ENCODE assay signal across 13 cellular contexts in the genomic region with DNA sequence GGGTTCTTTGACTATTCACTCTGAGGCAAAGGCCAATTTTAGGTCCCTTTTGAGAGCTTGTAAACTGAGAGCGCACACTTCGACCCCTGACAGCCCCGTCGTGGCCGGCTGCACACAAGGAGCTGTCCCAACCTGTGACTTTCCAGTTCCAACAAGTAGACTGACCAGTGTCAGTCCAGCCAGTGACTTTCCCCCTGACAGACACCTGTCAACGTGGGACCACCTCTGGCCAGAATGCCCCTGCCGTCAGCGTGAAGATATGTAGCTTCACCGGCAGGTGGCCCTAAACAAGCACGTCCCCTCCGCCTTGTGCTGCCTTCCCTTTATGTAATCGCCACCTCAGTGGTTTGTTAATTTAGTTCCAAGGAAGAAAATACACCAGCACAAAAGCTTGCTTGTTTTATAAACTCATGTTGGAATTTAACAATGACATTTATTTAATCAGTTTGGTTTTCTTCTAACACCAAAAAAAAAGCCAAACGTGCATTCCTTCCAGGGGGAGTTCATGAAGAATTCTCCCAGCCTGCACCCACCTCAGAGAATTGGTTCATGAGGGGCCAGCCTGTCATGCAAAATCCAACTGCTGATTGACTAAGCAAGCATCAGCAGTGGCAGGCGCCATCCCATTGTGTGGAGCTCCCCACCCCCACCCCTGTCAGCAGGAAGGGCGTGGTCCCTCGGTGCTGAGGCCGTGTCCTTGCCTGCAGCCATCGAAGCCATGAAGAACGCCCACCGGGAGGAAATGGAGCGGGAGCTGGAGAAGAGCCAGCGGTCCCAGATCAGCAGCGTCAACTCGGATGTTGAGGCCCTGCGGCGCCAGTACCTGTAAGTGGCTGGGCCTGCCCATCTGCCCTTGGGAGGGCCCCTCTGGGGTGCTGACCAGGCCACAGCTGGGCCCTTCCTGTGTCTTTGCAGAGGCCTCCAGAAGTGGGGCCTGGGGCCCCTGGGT. TPM values are rescaled to one million over a fixed set of nuclear protein-coding genes. Genes with fewer than 3 reads are reported as not detected.
DNase-seq lines count a peak whose midpoint lies in the region; ATAC-seq and TF ChIP-seq lines count a peak whose summit lies in the region.
"Had no signal": no experiment of that assay in that cellular context is flagged by ENCODE, and none has a peak within 500 bp of the region (broad histone marks: within the 10 kb centered on the region; RNA-seq: fewer than 3 reads in every experiment).

No MANE protein-coding gene starts in this region.

- peaks cover 93% of the 10 kb centered on the region for H3K36me3 ChIP-seq in BLaER1
- H3K36me3 ChIP-seq in HAP-1 (replicated peaks), result peaks cover 42% of the 10 kb centered on the region
- H3K36me3 ChIP-seq in testis (ENCODE audit: low read depth, missing control alignments), result no peaks in the 10 kb centered on the region

- peaks cover 87% of the 10 kb centered on the region for H3K4me1 ChIP-seq in BLaER1
- peaks cover 4% of the 10 kb centered on the region; the same call in 1 of the 2 replicates for H3K4me1 ChIP-seq in HAP-1
- no peaks in the 10 kb centered on the region for H3K4me1 ChIP-seq in testis

- no peak overlapping the region for H3K4me3 Mint-ChIP-seq in central memory CD8-positive, alpha-beta T cell
- H3K4me3 Mint-ChIP-seq: B cell, HFFc6 had no signal

- no peak for ATAC-seq in central memory CD8-positive, alpha-beta T cell (replicated peaks; ENCODE audit: extremely low read depth, poor library complexity, severe bottlenecking)

- H3K4me1 Mint-ChIP-seq in central memory CD8-positive, alpha-beta T cell, result peaks cover 26% of the 10 kb centered on the region

- H3K27ac Mint-ChIP-seq in central memory CD8-positive, alpha-beta T cell (ENCODE audit: low read depth), result peak overlapping the region; percentile 64

- no peak for TF ChIP-seq POLR2A in testis (IDR thresholded peaks at IDR 0.05)

- H3K27me3 Mint-ChIP-seq in central memory CD8-positive, alpha-beta T cell, result no peaks in the 10 kb centered on the region
- H3K27me3 Mint-ChIP-seq: B cell had no signal

- peaks cover 99% of the 10 kb centered on the region for H4K20me1 ChIP-seq in BLaER1

- TF ChIP-seq CTCF in testis (IDR thresholded peaks at IDR 0.05), result no peak

- H3K9ac ChIP-seq in BLaER1, result no peak overlapping the region

- intact Hi-C loops in testis (cut with DNase I; ENCODE audit: low total_unique reads), result no loop called here

- no peaks in the 10 kb centered on the region for H3K9me3 Mint-ChIP-seq in central memory CD8-positive, alpha-beta T cell
- H3K9me3 Mint-ChIP-seq: HFFc6 had no signal

- H3K9me3 ChIP-seq in BLaER1 (no peaks in the 10 kb centered on the region), HAP-1 (no peaks in the 10 kb centered on the region), testis (no peaks in the 10 kb centered on the region)
- H3K9me3 ChIP-seq: esophagus muscularis mucosa had no signal

- 85% methylated on average over 16 to 24 of the region's 26 CpGs for WGBS in testis, 2 donors

- in situ Hi-C loops in HAP-1 (cut with MboI; ENCODE audit: low sequenced_read_pairs), result loop anchor here (10.0 kb wide), 1 partner anchor 57 kb away; no protein-coding TSS in a partner anchor
- in situ Hi-C loops in KBM-7 (cut with MboI; ENCODE audit: low pct_unique_long_range_greater_than_20kb, low sequenced_read_pairs), result no loop called here

- peak overlapping the region; percentile 84 for H3K4me2 ChIP-seq in BLaER1

- H3K27ac ChIP-seq in BLaER1 (no peak overlapping the region; the same call in 1 of the 2 replicates), testis (no peak overlapping the region)
- H3K27ac ChIP-seq: esophagus muscularis mucosa had no signal

- H3K27me3 ChIP-seq in BLaER1, result no peaks in the 10 kb centered on the region
- H3K27me3 ChIP-seq in HAP-1 (ENCODE audit: low read depth), result no peaks in the 10 kb centered on the region
- no peaks in the 10 kb centered on the region for H3K27me3 ChIP-seq in testis
- H3K27me3 ChIP-seq: esophagus muscularis mucosa had no signal

- DNase-seq in HAP-1 (ENCODE audit: low spot score in 2 of 2) (peak; percentile 33 to 78), left kidney (ENCODE audit: low read depth, low spot score) (peak; percentile 32), testis (no peak), KBM-7 (no peak), germinal center (ENCODE audit: low spot score) (no peak), HuH-7.5 (ENCODE audit: low spot score) (no peak)
- no peak for DNase-seq in central memory CD8-positive, alpha-beta T cell (ENCODE audit: low spot score in 2 of 2)
- DNase-seq: activated CD8-positive, alpha-beta memory T cell treated with anti-CD3 and anti-CD28 coated beads for 24 hours; anterior cingulate cortex; HFFc6 had no signal

- H3K4me3 ChIP-seq in BLaER1 (no peak overlapping the region), HAP-1 (no peak overlapping the region), testis (no peak overlapping the region)
- H3K4me3 ChIP-seq: esophagus muscularis mucosa had no signal

- peaks cover 32% of the 10 kb centered on the region for H3K36me3 Mint-ChIP-seq in central memory CD8-positive, alpha-beta T cell (ENCODE audit: insufficient read depth)

RNA-seq across cellular contexts. Expression of gene PLD6, which starts 33.9 kb away (rescaled TPM):
- 10 to 100 TPM; 39.9 to 44.2 TPM for total RNA-seq in testis
- 41.5 TPM for polyA plus RNA-seq in testis (ENCODE audit: insufficient read depth, low read depth, low replicate concordance)

Comparison
In these comparisons a context has a peak if more than half of its experiments do, and no peak if none do; other contexts are left out.
1. DNase-seq: peak in HAP-1 (2 of 2) and left kidney (single experiment); none in central memory CD8-positive, alpha-beta T cell (0 of 2), testis (single experiment), KBM-7 (single experiment), germinal center (single experiment) and HuH-7.5 (single experiment).